11 cellular contexts compared by ENCODE assay signal in the genomic region with DNA sequence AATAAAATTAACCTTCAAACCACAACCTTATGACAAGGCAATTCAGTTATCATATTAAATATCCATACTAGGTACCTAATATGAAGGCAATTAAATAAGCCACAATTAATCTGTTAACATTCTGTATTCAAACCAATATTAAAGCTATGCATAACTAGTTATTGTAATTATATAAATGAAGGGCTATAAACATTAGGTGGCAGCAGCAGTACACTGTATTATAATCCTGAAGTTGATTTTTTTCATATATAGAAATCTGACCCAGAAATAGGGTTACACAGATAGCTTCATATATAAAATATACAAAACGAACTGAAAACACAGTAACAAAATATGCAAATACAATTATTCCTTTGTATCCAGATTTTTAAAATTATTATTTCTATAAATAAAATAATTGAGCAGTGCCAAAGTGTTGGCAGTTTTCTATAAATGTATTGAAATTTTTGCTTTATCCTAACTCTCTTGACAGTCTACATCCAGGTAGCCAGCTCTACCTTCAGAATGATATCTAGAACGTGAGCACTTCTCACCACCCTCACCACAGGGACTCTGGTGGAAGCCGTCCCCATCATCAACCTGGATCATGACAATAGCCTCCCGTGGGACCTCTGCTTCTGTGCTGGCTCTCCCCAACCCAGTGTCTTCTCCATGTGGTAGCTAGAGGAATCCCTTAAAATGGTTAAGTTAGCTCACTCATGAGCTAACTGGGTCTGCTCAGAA.
A peak's percentile ranks its signal among the peaks of the same experiment; 100 is the strongest.
DNase-seq lines count a peak whose midpoint lies in the region; ATAC-seq and TF ChIP-seq lines count a peak whose summit lies in the region.
"Had no signal": no experiment of that assay in that cellular context is flagged by ENCODE, and none has a peak within 500 bp of the region (broad histone marks: within the 10 kb centered on the region; RNA-seq: fewer than 3 reads in every experiment).

No MANE protein-coding gene starts in this region.

- no peaks in the 10 kb centered on the region for H3F3A ChIP-seq in MM.1S (ENCODE audit: insufficient read depth, low read length)

- H3K36me3 ChIP-seq in gastrocnemius medialis = no peaks in the 10 kb centered on the region
- no peaks in the 10 kb centered on the region for H3K36me3 ChIP-seq in MM.1S (replicated peaks; ENCODE audit: insufficient read depth, low read length)
- no peaks in the 10 kb centered on the region for H3K36me3 ChIP-seq in adrenal gland (replicated peaks in 1 of 2)

- H3K9me3 ChIP-seq in gastrocnemius medialis = no peaks in the 10 kb centered on the region
- no peaks in the 10 kb centered on the region for H3K9me3 ChIP-seq in MM.1S (replicated peaks; ENCODE audit: insufficient read depth, low read length)
- H3K9me3 ChIP-seq in adrenal gland (replicated peaks in 1 of 3) = no peaks in the 10 kb centered on the region

- H3K9ac ChIP-seq in MM.1S (ENCODE audit: low read length) = no peak overlapping the region

- H4K20me1 ChIP-seq in MM.1S (ENCODE audit: insufficient read depth, low read length) = peaks cover 42% of the 10 kb centered on the region

- ATAC-seq in gastrocnemius medialis = no peak
- ATAC-seq: WTC11 had no signal

- intact Hi-C loops in gastrocnemius medialis (cut with DNase I; ENCODE audit: low total_unique reads) = loop anchor here (10.0 kb wide), 1 partner anchor 454 kb away; no protein-coding TSS in a partner anchor
- intact Hi-C loops in adrenal gland (cut with DNase I) = loop anchor here in 1 of 2 donors (10.0 kb wide), 1 partner anchor 94 kb away; no protein-coding TSS in a partner anchor

- DNase-seq in DMS53 (lab: John Stamatoyannopoulos, UW) (peak; percentile 19), DMS53 treated with DMSO at 0.1 percent for 48 hours (lab: John Stamatoyannopoulos, UW; ENCODE audit: unreplicated experiment) (no peak), NCI-H1694 (lab: John Stamatoyannopoulos, UW) (peak; percentile 23), choroid plexus epithelial cell (ENCODE audit: low read depth) (peak; percentile 46), gastrocnemius medialis (no peak), MM.1S (no peak), NCI-H526 treated with DMSO at 0.1 percent for 48 hours (lab: John Stamatoyannopoulos, UW) (no peak), adrenal gland (no peak)
- DNase-seq: NCI-H510A treated with DMSO at 0.1 percent for 48 hours had no signal

- H3K9me2 ChIP-seq in MM.1S (replicated peaks; ENCODE audit: insufficient read depth, low read length) = no peaks in the 10 kb centered on the region

- no peak overlapping the region for H2AFZ ChIP-seq in MM.1S (ENCODE audit: low read length)

- H3K27me3 ChIP-seq in gastrocnemius medialis = no peaks in the 10 kb centered on the region
- H3K27me3 ChIP-seq in MM.1S (replicated peaks; ENCODE audit: insufficient read depth, low read length) = no peaks in the 10 kb centered on the region
- H3K27me3 ChIP-seq in adrenal gland = no peaks in the 10 kb centered on the region

- TF ChIP-seq CTCF in choroid plexus epithelial cell (conservative IDR thresholded peaks at IDR 0.05; ENCODE audit: low read depth, low read length) (peak; percentile 30), gastrocnemius medialis (IDR thresholded peaks at IDR 0.05 in 4 of 5, conservative IDR thresholded peaks at IDR 0.05 in 1 of 5) (peak in 3 of 5 experiments; percentile 27 to 44 (median 32)), MM.1S (IDR thresholded peaks at IDR 0.05; ENCODE audit: low read length) (no peak), adrenal gland (IDR thresholded peaks at IDR 0.05) (peak in 3 of 6 experiments; percentile 22 to 47 (median 34))

- peaks cover 95% of the 10 kb centered on the region for H3K79me2 ChIP-seq in MM.1S (ENCODE audit: low read length)

- in situ Hi-C loops in gastrocnemius medialis (cut with MboI; ENCODE audit: low sequenced_read_pairs in 4 of 4) = loop anchor here in 2 of 4 donors (10.0 to 25.0 kb wide), 2 partner anchors 94 to 96 kb away; no protein-coding TSS in a partner anchor

- H3K4me2 ChIP-seq in MM.1S (ENCODE audit: low read depth, low read length) = no peak overlapping the region

- H3K27ac ChIP-seq in gastrocnemius medialis (no peak overlapping the region), MM.1S (ENCODE audit: low read length) (no peak overlapping the region), adrenal gland (no peak overlapping the region)
- H3K27ac ChIP-seq: HL-60 had no signal

- H3K4me1 ChIP-seq in gastrocnemius medialis = peaks cover 72 to 82% of the 10 kb centered on the region in 2 donors
- H3K4me1 ChIP-seq in MM.1S (ENCODE audit: low read length) = no peaks in the 10 kb centered on the region
- peaks cover 11 to 71% of the 10 kb centered on the region in 2 donors for H3K4me1 ChIP-seq in adrenal gland (replicated peaks in 1 of 2)

- H3K4me3 ChIP-seq in choroid plexus epithelial cell (ENCODE audit: low read depth, low read length) = no peak overlapping the region
- no peak overlapping the region for H3K4me3 ChIP-seq in gastrocnemius medialis
- no peak overlapping the region for H3K4me3 ChIP-seq in MM.1S (ENCODE audit: low read length)
- H3K4me3 ChIP-seq in adrenal gland = no peak overlapping the region

- 80 to 88% (median 81%) methylated on average over 4 of the region's 4 CpGs for WGBS in adrenal gland, 4 donors

- TF ChIP-seq POLR2A in gastrocnemius medialis (IDR thresholded peaks at IDR 0.05) (no peak), adrenal gland (IDR thresholded peaks at IDR 0.05) (no peak)

Comparison
In these comparisons a context has a peak if more than half of its experiments do, and no peak if none do; other contexts are left out.
1. DNase-seq: peak in DMS53 (single experiment), NCI-H1694 (single experiment) and choroid plexus epithelial cell (single experiment); none in DMS53 treated with DMSO at 0.1 percent for 48 hours (single experiment), gastrocnemius medialis (0 of 2), MM.1S (single experiment), NCI-H526 treated with DMSO at 0.1 percent for 48 hours (single experiment) and adrenal gland (0 of 7).